Comparison of ENCODE assay signal across 19 cellular contexts in genomic region chr3:43217206-43217605, GRCh38.
"Had no signal": no experiment of that assay in that cellular context is flagged by ENCODE, and none has a peak within 500 bp of the region (broad histone marks: within the 10 kb centered on the region; RNA-seq: fewer than 3 reads in every experiment).

No MANE protein-coding gene starts in this region.

- H3K9me3 ChIP-seq: spleen, vagina had no signal

- H3K27me3 Mint-ChIP-seq: activated CD8-positive, alpha-beta memory T cell treated with anti-CD3 and anti-CD28 coated beads, Interleukin-2, amount 10 ng/mL, durations not matched to agents 7 days and 5 days had no signal

- H3K36me3 Mint-ChIP-seq: activated CD8-positive, alpha-beta memory T cell treated with anti-CD3 and anti-CD28 coated beads, Interleukin-2, amount 10 ng/mL, durations not matched to agents 7 days and 5 days; brain; mesothelial cell of epicardium had no signal

- ATAC-seq: activated CD8-positive, alpha-beta memory T cell treated with anti-CD3 and anti-CD28 coated beads, Interleukin-2, amount 10 ng/mL, durations not matched to agents 7 days and 5 days had no signal

- DNase-seq: activated CD4-positive, alpha-beta T cell treated with anti-CD3 and anti-CD28 coated beads for 1 hour; activated CD4-positive, alpha-beta T cell treated with anti-CD3 and anti-CD28 coated beads, Interleukin-2, amount 50 U/mL, for 4 hours; activated CD8-positive, alpha-beta memory T cell treated with anti-CD3 and anti-CD28 coated beads, Interleukin-2, amount 10 ng/mL, durations not matched to agents 7 days and 5 days; anterior cingulate cortex; caudate nucleus; dorsolateral prefrontal cortex; hippocampal formation; islet precursor cell; occipital lobe; posterior cingulate gyrus; spleen; stimulated activated CD8-positive, alpha-beta memory T cell treated with anti-CD3 and anti-CD28 coated beads, Interleukin-4, amount 100 ng/mL, for 48 hours; trophoblast cell; WERI-Rb-1 had no signal

- H3K27ac Mint-ChIP-seq: activated CD8-positive, alpha-beta memory T cell treated with anti-CD3 and anti-CD28 coated beads, Interleukin-2, amount 10 ng/mL, durations not matched to agents 7 days and 5 days; brain; mesothelial cell of epicardium had no signal

- FAIRE-seq: colon had no signal

- H3K4me3 ChIP-seq: dorsolateral prefrontal cortex, spleen, vagina had no signal

- H3K27ac ChIP-seq: dorsolateral prefrontal cortex, epithelial cell of prostate, spleen, vagina, WERI-Rb-1 had no signal

- H3K9me3 Mint-ChIP-seq: mesothelial cell of epicardium had no signal

- H3K27me3 ChIP-seq: spleen, vagina had no signal

- H3K36me3 ChIP-seq: spleen, vagina, WERI-Rb-1 had no signal

- H3K4me1 Mint-ChIP-seq: brain, mesothelial cell of epicardium had no signal

- H3K4me3 Mint-ChIP-seq: activated CD8-positive, alpha-beta memory T cell treated with anti-CD3 and anti-CD28 coated beads, Interleukin-2, amount 10 ng/mL, durations not matched to agents 7 days and 5 days; brain; mesothelial cell of epicardium had no signal
